In genomic region chr1:12067900-12068821, GRCh38 we compare ENCODE assay signal across 8 cellular contexts. TPM values are rescaled to one million over a fixed set of nuclear protein-coding genes. Genes with fewer than 3 reads are reported as not detected.
DNase-seq lines count a peak whose midpoint lies in the region; ATAC-seq and TF ChIP-seq lines count a peak whose summit lies in the region.

No MANE protein-coding gene starts in this region.

- no peak for TF ChIP-seq CTCF in GM23338 (conservative IDR thresholded peaks at IDR 0.05; ENCODE audit: low read depth in 2 of 2)
- no peak for TF ChIP-seq CTCF in WERI-Rb-1 (IDR thresholded peaks at IDR 0.05; ENCODE audit: low read depth, low read length)

- peaks cover 0 to 3% (median 0%) of the 10 kb centered on the region in 8 donors for H3K9me3 Mint-ChIP-seq in CD4-positive, alpha-beta memory T cell
- H3K9me3 Mint-ChIP-seq in GM23338, result no peaks in the 10 kb centered on the region

- H3K27me3 ChIP-seq in CD4-positive, alpha-beta memory T cell (ENCODE audit: insufficient read depth, low read length), result peaks cover 7% of the 10 kb centered on the region
- H3K27me3 ChIP-seq in GM23338 (ENCODE audit: insufficient read depth) (peaks cover 10% of the 10 kb centered on the region), WERI-Rb-1 (ENCODE audit: insufficient read depth, low read depth, severe bottlenecking) (peaks cover 26% of the 10 kb centered on the region)

- H3K27me3 Mint-ChIP-seq in CD4-positive, alpha-beta memory T cell, result peaks cover 38 to 51% of the 10 kb centered on the region in 2 donors
- peaks cover 31% of the 10 kb centered on the region for H3K27me3 Mint-ChIP-seq in GM23338 (ENCODE audit: insufficient read depth, low read depth, poor library complexity)

- CTCF ChIA-PET in CD4-positive, alpha-beta memory T cell (lab: Charles Lee; ENCODE audit: partially characterized antibody), result interaction anchor here (1.4 kb wide), 1 partner anchor 11 kb away, joined by 4 read pairs; no protein-coding TSS in a partner anchor

- no peaks in the 10 kb centered on the region for H3K36me3 Mint-ChIP-seq in CD4-positive, alpha-beta memory T cell
- peaks cover 7% of the 10 kb centered on the region; the same call in 2 of the 3 replicates for H3K36me3 Mint-ChIP-seq in GM23338 (ENCODE audit: low read depth)

- peak overlapping the region in 5 of 8 donors; percentile 43 to 82 (median 58) for H3K4me3 Mint-ChIP-seq in CD4-positive, alpha-beta memory T cell
- peak overlapping the region; percentile 54 for H3K4me3 Mint-ChIP-seq in GM23338

- POLR2A ChIA-PET in CD4-positive, alpha-beta memory T cell (lab: Charles Lee; ENCODE audit: partially characterized antibody), result interaction anchor here (0.8 to 1.0 kb wide), 3 partner anchors 11 to 160 kb away, joined by 3 to 4 read pairs (median 3); no protein-coding TSS in a partner anchor

- H3F3A ChIP-seq in GM23338 (replicated peaks; ENCODE audit: low read depth), result peaks cover 21% of the 10 kb centered on the region

- no peak overlapping the region for H3K27ac ChIP-seq in CD4-positive, alpha-beta memory T cell (ENCODE audit: low read depth, low read length)
- peak overlapping the region; percentile 97 for H3K27ac ChIP-seq in GM23338 (ENCODE audit: low read depth)
- H3K27ac ChIP-seq in WERI-Rb-1, result no peak overlapping the region

- H3K36me3 ChIP-seq in CD4-positive, alpha-beta memory T cell (ENCODE audit: insufficient read depth, low read length), result no peaks in the 10 kb centered on the region
- no peaks in the 10 kb centered on the region for H3K36me3 ChIP-seq in GM23338 (ENCODE audit: insufficient read depth)
- H3K36me3 ChIP-seq in WERI-Rb-1, result no peaks in the 10 kb centered on the region

- peaks cover 60% of the 10 kb centered on the region for H3K4me1 ChIP-seq in CD4-positive, alpha-beta memory T cell (ENCODE audit: insufficient read depth, low read length)
- H3K4me1 ChIP-seq in GM23338 (ENCODE audit: insufficient read depth), result peaks cover 55% of the 10 kb centered on the region

- H3K79me2 ChIP-seq in GM23338 (replicated peaks; ENCODE audit: insufficient read depth), result peaks cover 68% of the 10 kb centered on the region

- H3K4me1 Mint-ChIP-seq in CD4-positive, alpha-beta memory T cell, result peaks cover 33 to 57% (median 40%) of the 10 kb centered on the region in 4 donors
- H3K4me1 Mint-ChIP-seq in GM23338, result peaks cover 52% of the 10 kb centered on the region

- H3K4me3 ChIP-seq in CD4-positive, alpha-beta memory T cell (ENCODE audit: low read length in 2 of 2), result no peak overlapping the region
- H3K4me3 ChIP-seq in GM23338 (peak overlapping the region; percentile 43; the same call in 1 of the 2 replicates), WERI-Rb-1 (ENCODE audit: low read depth, low read length) (no peak overlapping the region)

- no peaks in the 10 kb centered on the region for H3K9me3 ChIP-seq in CD4-positive, alpha-beta memory T cell (ENCODE audit: control insufficient read depth in 1 of 2, low read length in 2 of 2)
- H3K9me3 ChIP-seq in WERI-Rb-1 (ENCODE audit: severe bottlenecking), result no peaks in the 10 kb centered on the region

- ATAC-seq in GM23338, result peak; percentile 72

- DNase-seq in CD4-positive, alpha-beta memory T cell, result peak in 1 of 5 donors; percentile 19
- DNase-seq in GM23338 (ENCODE audit: low spot score) (peak; percentile 81), kidney glomerular epithelial cell (lab: John Stamatoyannopoulos, UW) (peak; percentile 79), inferior parietal cortex (ENCODE audit: extremely low spot score) (no peak), NCI-H1436 treated with DMSO at 0.1 percent for 48 hours (lab: John Stamatoyannopoulos, UW) (no peak), WERI-Rb-1 (no peak), NCI-H1105 (lab: John Stamatoyannopoulos, UW) (no peak)
- DNase-seq in activated CD4-positive, alpha-beta T cell treated with anti-CD3 and anti-CD28 coated beads, Interleukin-2, amount 50 U/mL, for 4 hours, result peak; percentile 18 to 30

- H4K20me1 ChIP-seq in GM23338 (replicated peaks; ENCODE audit: insufficient read depth), result no peaks in the 10 kb centered on the region

- no peak overlapping the region for H2AFZ ChIP-seq in GM23338

- H3K27ac Mint-ChIP-seq in CD4-positive, alpha-beta memory T cell, result peak overlapping the region in 2 of 7 donors; percentile 43 to 57
- H3K27ac Mint-ChIP-seq in GM23338, result peak overlapping the region; percentile 80

- peak overlapping the region; percentile 79 for H3K4me2 ChIP-seq in GM23338

- intact Hi-C loops in CD4-positive, alpha-beta memory T cell (cut with micrococcal nuclease), result no loop called here

- no peaks in the 10 kb centered on the region for H3K9me2 ChIP-seq in GM23338 (ENCODE audit: insufficient read depth)

TF ChIP-seq in GM23338, 12 proteins besides CTCF, POLR2A, EP300 and RAD21 (continues in another document):
- TF ChIP-seq NANOG (IDR thresholded peaks at IDR 0.05; ENCODE audit: borderline replicate concordance) (no peak), ZNF331 (CRISPR knock-in tag; IDR thresholded peaks at IDR 0.05; ENCODE audit: low read depth) (no peak), STAT1 (IDR thresholded peaks at IDR 0.05; ENCODE audit: unreplicated experiment) (no peak), EZH2 (IDR thresholded peaks at IDR 0.05; ENCODE audit: low read depth, unreplicated experiment) (no peak), ZNF114 (CRISPR knock-in tag; IDR thresholded peaks at IDR 0.05) (no peak), EZH2phosphoT487 (IDR thresholded peaks at IDR 0.05; ENCODE audit: unreplicated experiment) (no peak), JUNB (IDR thresholded peaks at IDR 0.05; ENCODE audit: unreplicated experiment) (no peak), CREB1 (CRISPR knock-in tag; IDR thresholded peaks at IDR 0.05; ENCODE audit: low read depth) (no peak)
- TF ChIP-seq, protein P1, sequence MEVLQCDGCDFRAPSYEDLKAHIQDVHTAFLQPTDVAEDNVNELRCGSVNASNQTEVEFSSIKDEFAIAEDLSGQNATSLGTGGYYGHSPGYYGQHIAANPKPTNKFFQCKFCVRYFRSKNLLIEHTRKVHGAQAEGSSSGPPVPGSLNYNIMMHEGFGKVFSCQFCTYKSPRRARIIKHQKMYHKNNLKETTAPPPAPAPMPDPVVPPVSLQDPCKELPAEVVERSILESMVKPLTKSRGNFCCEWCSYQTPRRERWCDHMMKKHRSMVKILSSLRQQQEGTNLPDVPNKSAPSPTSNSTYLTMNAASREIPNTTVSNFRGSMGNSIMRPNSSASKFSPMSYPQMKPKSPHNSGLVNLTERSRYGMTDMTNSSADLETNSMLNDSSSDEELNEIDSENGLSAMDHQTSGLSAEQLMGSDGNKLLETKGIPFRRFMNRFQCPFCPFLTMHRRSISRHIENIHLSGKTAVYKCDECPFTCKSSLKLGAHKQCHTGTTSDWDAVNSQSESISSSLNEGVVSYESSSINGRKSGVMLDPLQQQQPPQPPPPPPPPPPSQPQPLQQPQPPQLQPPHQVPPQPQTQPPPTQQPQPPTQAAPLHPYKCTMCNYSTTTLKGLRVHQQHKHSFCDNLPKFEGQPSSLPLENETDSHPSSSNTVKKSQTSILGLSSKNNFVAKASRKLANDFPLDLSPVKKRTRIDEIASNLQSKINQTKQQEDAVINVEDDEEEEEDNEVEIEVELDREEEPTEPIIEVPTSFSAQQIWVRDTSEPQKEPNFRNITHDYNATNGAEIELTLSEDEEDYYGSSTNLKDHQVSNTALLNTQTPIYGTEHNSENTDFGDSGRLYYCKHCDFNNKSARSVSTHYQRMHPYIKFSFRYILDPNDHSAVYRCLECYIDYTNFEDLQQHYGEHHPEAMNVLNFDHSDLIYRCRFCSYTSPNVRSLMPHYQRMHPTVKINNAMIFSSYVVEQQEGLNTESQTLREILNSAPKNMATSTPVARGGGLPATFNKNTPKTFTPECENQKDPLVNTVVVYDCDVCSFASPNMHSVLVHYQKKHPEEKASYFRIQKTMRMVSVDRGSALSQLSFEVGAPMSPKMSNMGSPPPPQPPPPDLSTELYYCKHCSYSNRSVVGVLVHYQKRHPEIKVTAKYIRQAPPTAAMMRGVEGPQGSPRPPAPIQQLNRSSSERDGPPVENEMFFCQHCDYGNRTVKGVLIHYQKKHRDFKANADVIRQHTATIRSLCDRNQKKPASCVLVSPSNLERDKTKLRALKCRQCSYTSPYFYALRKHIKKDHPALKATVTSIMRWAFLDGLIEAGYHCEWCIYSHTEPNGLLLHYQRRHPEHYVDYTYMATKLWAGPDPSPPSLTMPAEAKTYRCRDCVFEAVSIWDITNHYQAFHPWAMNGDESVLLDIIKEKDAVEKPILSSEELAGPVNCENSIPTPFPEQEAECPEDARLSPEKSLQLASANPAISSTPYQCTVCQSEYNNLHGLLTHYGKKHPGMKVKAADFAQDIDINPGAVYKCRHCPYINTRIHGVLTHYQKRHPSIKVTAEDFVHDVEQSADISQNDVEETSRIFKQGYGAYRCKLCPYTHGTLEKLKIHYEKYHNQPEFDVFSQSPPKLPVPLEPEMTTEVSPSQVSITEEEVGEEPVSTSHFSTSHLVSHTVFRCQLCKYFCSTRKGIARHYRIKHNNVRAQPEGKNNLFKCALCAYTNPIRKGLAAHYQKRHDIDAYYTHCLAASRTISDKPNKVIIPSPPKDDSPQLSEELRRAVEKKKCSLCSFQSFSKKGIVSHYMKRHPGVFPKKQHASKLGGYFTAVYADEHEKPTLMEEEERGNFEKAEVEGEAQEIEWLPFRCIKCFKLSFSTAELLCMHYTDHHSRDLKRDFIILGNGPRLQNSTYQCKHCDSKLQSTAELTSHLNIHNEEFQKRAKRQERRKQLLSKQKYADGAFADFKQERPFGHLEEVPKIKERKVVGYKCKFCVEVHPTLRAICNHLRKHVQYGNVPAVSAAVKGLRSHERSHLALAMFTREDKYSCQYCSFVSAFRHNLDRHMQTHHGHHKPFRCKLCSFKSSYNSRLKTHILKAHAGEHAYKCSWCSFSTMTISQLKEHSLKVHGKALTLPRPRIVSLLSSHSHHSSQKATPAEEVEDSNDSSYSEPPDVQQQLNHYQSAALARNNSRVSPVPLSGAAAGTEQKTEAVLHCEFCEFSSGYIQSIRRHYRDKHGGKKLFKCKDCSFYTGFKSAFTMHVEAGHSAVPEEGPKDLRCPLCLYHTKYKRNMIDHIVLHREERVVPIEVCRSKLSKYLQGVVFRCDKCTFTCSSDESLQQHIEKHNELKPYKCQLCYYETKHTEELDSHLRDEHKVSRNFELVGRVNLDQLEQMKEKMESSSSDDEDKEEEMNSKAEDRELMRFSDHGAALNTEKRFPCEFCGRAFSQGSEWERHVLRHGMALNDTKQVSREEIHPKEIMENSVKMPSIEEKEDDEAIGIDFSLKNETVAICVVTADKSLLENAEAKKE (CRISPR knock-in tag; IDR thresholded peaks at IDR 0.05), result no peak

RNA-seq across cellular contexts. Expression of gene TNFRSF8, which starts 5.1 kb away (rescaled TPM):
- total RNA-seq in CD4-positive, alpha-beta memory T cell, result not detected
- polyA plus RNA-seq in CD4-positive, alpha-beta memory T cell, result not detected
- 26.1 and 28.2 TPM in 2 replicates for total RNA-seq in GM23338 (2014; rRNA removed; shearing (Covaris generic))
- polyA plus RNA-seq in GM23338 (2016; fragmentation: Nextera tagmentation; extraction: Ambion mirVana), result 11.7 and 11.8 TPM in 2 replicates

RNA-seq across cellular contexts. Expression of gene MIIP, which starts 48.9 kb away (rescaled TPM):
- 10 to 100 TPM; 34.7 to 35.6 TPM for total RNA-seq in CD4-positive, alpha-beta memory T cell
- polyA plus RNA-seq in CD4-positive, alpha-beta memory T cell, result 10 to 100 TPM; 26.4 to 27.0 TPM
- total RNA-seq in GM23338 (2014; rRNA removed; shearing (Covaris generic)), result 99.7 and 117 TPM in 2 replicates
- polyA plus RNA-seq in GM23338 (2016; fragmentation: Nextera tagmentation; extraction: Ambion mirVana), result 81.5 and 86.5 TPM in 2 replicates

Comparison
In these comparisons a context has a peak if more than half of its experiments do, and no peak if none do; other contexts are left out.
1. DNase-seq: peak in GM23338 (single experiment), activated CD4-positive, alpha-beta T cell treated with anti-CD3 and anti-CD28 coated beads, Interleukin-2, amount 50 U/mL, for 4 hours (2 of 2) and kidney glomerular epithelial cell (single experiment); none in inferior parietal cortex (single experiment), NCI-H1436 treated with DMSO at 0.1 percent for 48 hours (single experiment), WERI-Rb-1 (single experiment) and NCI-H1105 (single experiment).
2. RNA of gene TNFRSF8, which starts 5.1 kb away (total RNA-seq): 26.1 to 28.2 TPM in GM23338; not detected in CD4-positive, alpha-beta memory T cell; every median in the first group is over 10 times any median in the second.